ENCODE assay signal across 23 cellular contexts in the genomic region with DNA sequence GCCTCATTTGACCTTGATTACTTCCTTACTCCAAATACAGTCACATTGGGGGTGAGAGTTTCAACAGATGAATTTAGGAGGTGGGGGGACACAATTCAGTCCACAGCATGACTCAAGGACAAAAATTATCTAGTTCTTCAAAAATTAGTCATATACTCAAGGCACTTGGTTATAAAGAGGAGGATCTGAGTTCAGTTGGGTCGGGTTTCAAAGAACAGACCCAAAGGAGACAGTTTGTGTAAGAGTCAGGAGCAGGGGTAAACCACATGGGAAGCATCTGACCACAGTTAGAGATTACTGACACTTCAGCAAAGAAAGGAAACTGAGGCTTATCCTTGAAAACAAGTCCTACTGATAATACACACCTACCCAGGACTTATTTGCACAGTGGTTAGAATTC.
DNase-seq lines count a peak whose midpoint lies in the region; TF ChIP-seq lines count a peak whose summit lies in the region.
"Had no signal": no experiment of that assay in that cellular context is flagged by ENCODE, and none has a peak within 500 bp of the region (broad histone marks: within the 10 kb centered on the region; RNA-seq: fewer than 3 reads in every experiment).

No MANE protein-coding gene starts in this region.

- WGBS in esophagus muscularis mucosa: 95% methylated on average over 1 of the region's 1 CpG
- 63 to 100% methylated on average over 1 of the region's 1 CpG for WGBS in endodermal cell (ENCODE audit: insufficient coverage in 1 of 2, insufficient read length in 1 of 2), 2 experiments

- no peak for TF ChIP-seq POLR2A in esophagus muscularis mucosa (IDR thresholded peaks at IDR 0.05; ENCODE audit: low read depth)

- peaks cover 0 to 6% (median 0%) of the 10 kb centered on the region in 4 donors for H3K27me3 ChIP-seq in esophagus muscularis mucosa
- no peaks in the 10 kb centered on the region for H3K27me3 ChIP-seq in endodermal cell (ENCODE audit: control insufficient read depth, insufficient read depth, low read length, poor library complexity, severe bottlenecking)

- no peaks in the 10 kb centered on the region for H3K4me1 Mint-ChIP-seq in endodermal cell
- H3K4me1 Mint-ChIP-seq: CD4-positive, CD25-positive, alpha-beta regulatory T cell had no signal

- peaks cover 0 to 5% (median 0%) of the 10 kb centered on the region in 4 donors for H3K4me1 ChIP-seq in esophagus muscularis mucosa
- H3K4me1 ChIP-seq in endodermal cell (ENCODE audit: control insufficient read depth, insufficient read depth, low read length): no peaks in the 10 kb centered on the region
- H3K4me1 ChIP-seq: BE2C had no signal

- H3K4me3 ChIP-seq in HFF-Myc (replicated peaks; ENCODE audit: low read depth, low read length): no peak overlapping the region
- no peak overlapping the region for H3K4me3 ChIP-seq in choroid plexus epithelial cell (ENCODE audit: low read depth, low read length)
- H3K4me3 ChIP-seq in esophagus muscularis mucosa: no peak overlapping the region
- no peak overlapping the region for H3K4me3 ChIP-seq in endodermal cell (ENCODE audit: low read length)

- DNase-seq in AG08395 (ENCODE audit: low spot score) (peak; percentile 17), HFF-Myc (ENCODE audit: extremely low read depth, low read depth) (peak; percentile 14), choroid plexus epithelial cell (ENCODE audit: low read depth) (peak; percentile 39), myocyte (ENCODE audit: low read depth) (peak; percentile 26), substantia nigra (lab: John Stamatoyannopoulos, UW) (no peak), NCI-H446 treated with DMSO at 0.1 percent for 48 hours (lab: John Stamatoyannopoulos, UW) (no peak), esophagus muscularis mucosa (ENCODE audit: extremely low spot score) (no peak), endodermal cell (no peak)
- DNase-seq: BE2C; CD4-positive, CD25-positive, alpha-beta regulatory T cell; COR-L47; GOT3; Kasumi-1; MM.1S; NCI-H1092; NCI-H1436 treated with DMSO at 0.1 percent for 48 hours; NCI-H2029 treated with DMSO at 0.1 percent for 48 hours; NCI-H2171 treated with DMSO at 0.1 percent for 48 hours; NCI-H446; NCI-H774; Right ventricle myocardium superior had no signal

- no peak for TF ChIP-seq EP300 in esophagus muscularis mucosa (IDR thresholded peaks at IDR 0.05)

- no peaks in the 10 kb centered on the region for H3K27me3 Mint-ChIP-seq in endodermal cell (ENCODE audit: insufficient read depth)

- H3K27ac ChIP-seq in substantia nigra (ENCODE audit: low read depth, low read length, poor library complexity, severe bottlenecking): no peak overlapping the region
- no peak overlapping the region for H3K27ac ChIP-seq in esophagus muscularis mucosa (replicated peaks in 1 of 4)
- H3K27ac ChIP-seq in endodermal cell (ENCODE audit: low read depth, low read length): no peak overlapping the region
- H3K27ac ChIP-seq: 22Rv1 had no signal

- H3K9me3 Mint-ChIP-seq in endodermal cell: no peaks in the 10 kb centered on the region
- H3K9me3 Mint-ChIP-seq: CD4-positive, CD25-positive, alpha-beta regulatory T cell had no signal

- intact Hi-C loops in esophagus muscularis mucosa (cut with DNase I): loop anchor here (5.0 kb wide), 1 partner anchor 142 kb away; no protein-coding TSS in a partner anchor

- H3K36me3 ChIP-seq in esophagus muscularis mucosa: no peaks in the 10 kb centered on the region
- peaks cover 24% of the 10 kb centered on the region for H3K36me3 ChIP-seq in endodermal cell (ENCODE audit: control insufficient read depth, insufficient read depth, low read length)
- H3K36me3 ChIP-seq: BE2C had no signal

- TF ChIP-seq CTCF in HFF-Myc (IDR thresholded peaks at IDR 0.05; ENCODE audit: low read depth, low read length, missing control alignments) (no peak), choroid plexus epithelial cell (conservative IDR thresholded peaks at IDR 0.05; ENCODE audit: low read depth, low read length) (no peak), esophagus muscularis mucosa (IDR thresholded peaks at IDR 0.05) (no peak), endodermal cell (conservative IDR thresholded peaks at IDR 0.05) (no peak)

- H3K9me3 ChIP-seq in esophagus muscularis mucosa (no peaks in the 10 kb centered on the region), endodermal cell (ENCODE audit: control insufficient read depth, low read length) (peaks cover 6% of the 10 kb centered on the region)
- H3K9me3 ChIP-seq: BE2C had no signal

- H3K27ac Mint-ChIP-seq in endodermal cell: no peak overlapping the region
- H3K27ac Mint-ChIP-seq: CD4-positive, CD25-positive, alpha-beta regulatory T cell; IgD-negative memory B cell had no signal

- H3K36me3 Mint-ChIP-seq in endodermal cell (ENCODE audit: low read depth): no peaks in the 10 kb centered on the region
- H3K36me3 Mint-ChIP-seq: CD4-positive, CD25-positive, alpha-beta regulatory T cell; IgD-negative memory B cell had no signal

- H3K9ac ChIP-seq in endodermal cell (ENCODE audit: extremely low read depth, low read length, poor library complexity, severe bottlenecking): no peak overlapping the region

- H3K4me3 Mint-ChIP-seq in endodermal cell: no peak overlapping the region
- H3K4me3 Mint-ChIP-seq: CD4-positive, CD25-positive, alpha-beta regulatory T cell; IgD-negative memory B cell had no signal

Comparison
In these comparisons a context has a peak if more than half of its experiments do, and no peak if none do; other contexts are left out.
1. DNase-seq: peak in AG08395 (single experiment), HFF-Myc (single experiment), choroid plexus epithelial cell (single experiment) and myocyte (single experiment); none in substantia nigra (0 of 49), NCI-H446 treated with DMSO at 0.1 percent for 48 hours (single experiment), esophagus muscularis mucosa (single experiment) and endodermal cell (single experiment).